In genomic region chr10:133347636-133348517, GRCh38 we compare ENCODE assay signal across 24 cellular contexts. TPM values are rescaled to one million over a fixed set of nuclear protein-coding genes. Genes with fewer than 3 reads are reported as not detected.
DNase-seq lines count a peak whose midpoint lies in the region; ATAC-seq and TF ChIP-seq lines count a peak whose summit lies in the region.
"Had no signal": no experiment of that assay in that cellular context is flagged by ENCODE, and none has a peak within 500 bp of the region (broad histone marks: within the 10 kb centered on the region; RNA-seq: fewer than 3 reads in every experiment).

No MANE protein-coding gene starts in this region.

- CTCF ChIA-PET in CD4-positive, alpha-beta memory T cell (lab: Charles Lee; ENCODE audit: partially characterized antibody) = no interaction called here

- POLR2A ChIA-PET in CD4-positive, alpha-beta memory T cell (lab: Charles Lee; ENCODE audit: partially characterized antibody) = interaction anchor here (1.1 to 1.7 kb wide), 2 partner anchors 9 to 11 kb away, joined by 5 read pairs; partner anchors contain the start of genes CALY and FUOM

- peak overlapping the region in 3 of 4 donors; percentile 28 to 68 (median 57) for H3K4me3 ChIP-seq in Peyer's patch
- H3K4me3 ChIP-seq in liver (ENCODE audit: low read depth in 1 of 3, low read length in 3 of 3) = peak overlapping the region; percentile 20 to 62 (median 51)
- H3K4me3 ChIP-seq in CD4-positive, alpha-beta memory T cell (ENCODE audit: low read length in 2 of 2) = no peak overlapping the region
- no peak overlapping the region for H3K4me3 ChIP-seq in tibial nerve
- H3K4me3 ChIP-seq: lung, SJCRH30, stomach had no signal

- intact Hi-C loops in CD4-positive, alpha-beta memory T cell (cut with micrococcal nuclease) = no loop called here

- TF ChIP-seq RAD21 in liver (IDR thresholded peaks at IDR 0.05) = peak; percentile 31 to 46

- no peaks in the 10 kb centered on the region for H3K27me3 ChIP-seq in Peyer's patch
- no peaks in the 10 kb centered on the region for H3K27me3 ChIP-seq in liver (ENCODE audit: control insufficient read depth in 4 of 4, insufficient read depth in 4 of 4, low read length in 3 of 4)
- H3K27me3 ChIP-seq in CD4-positive, alpha-beta memory T cell (ENCODE audit: insufficient read depth, low read length) = peaks cover 9% of the 10 kb centered on the region
- peaks cover 0 to 21% of the 10 kb centered on the region in 2 donors for H3K27me3 ChIP-seq in tibial nerve
- H3K27me3 ChIP-seq: SJCRH30 had no signal

- no peaks in the 10 kb centered on the region for H3K36me3 Mint-ChIP-seq in CD4-positive, alpha-beta memory T cell
- H3K36me3 Mint-ChIP-seq: type B pancreatic cell had no signal

- no peaks in the 10 kb centered on the region for H3K9me3 Mint-ChIP-seq in stimulated activated naive CD8-positive, alpha-beta T cell treated with anti-CD3 and anti-CD28 coated beads, Interleukin-15, amount 100 ng/mL, for 72 hours
- H3K9me3 Mint-ChIP-seq in CD4-positive, alpha-beta memory T cell = no peaks in the 10 kb centered on the region
- H3K9me3 Mint-ChIP-seq: type B pancreatic cell had no signal

- DNase-seq in HT-29 (ENCODE audit: low spot score) = peak; percentile 30
- DNase-seq in Peyer's patch = peak in 2 of 3 donors; percentile 84 to 88
- no peak for DNase-seq in stimulated activated naive CD8-positive, alpha-beta T cell treated with anti-CD3 and anti-CD28 coated beads, Interleukin-15, amount 100 ng/mL, for 72 hours
- no peak for DNase-seq in CD4-positive, alpha-beta memory T cell
- no peak for DNase-seq in tibial nerve (ENCODE audit: low spot score in 2 of 2)
- DNase-seq: activated CD4-positive, CD25-positive, alpha-beta regulatory T cell treated with anti-CD3 and anti-CD28 coated beads, Interleukin-2, amount 50 U/mL, for 72 hours; activated effector memory CD4-positive, alpha-beta T cell treated with anti-CD3 and anti-CD28 coated beads, Interleukin-2, amount 50 U/mL, for 16 hours; central memory CD4-positive, alpha-beta T cell; dermis blood vessel endothelial cell; IMR-90; islet precursor cell; NCI-H2081 treated with DMSO at 0.1 percent for 48 hours; nephron progenitor cell had no signal

- H3K4me3 Mint-ChIP-seq in stimulated activated naive CD8-positive, alpha-beta T cell treated with anti-CD3 and anti-CD28 coated beads, Interleukin-15, amount 100 ng/mL, for 72 hours = no peak overlapping the region
- no peak overlapping the region for H3K4me3 Mint-ChIP-seq in CD4-positive, alpha-beta memory T cell
- H3K4me3 Mint-ChIP-seq: nephron progenitor cell, type B pancreatic cell had no signal

- TF ChIP-seq EP300 in tibial nerve (IDR thresholded peaks at IDR 0.05) = no peak

- TF ChIP-seq CTCF in Peyer's patch (IDR thresholded peaks at IDR 0.05) = peak in 2 of 6 experiments; percentile 34 to 51
- TF ChIP-seq CTCF in liver (IDR thresholded peaks at IDR 0.05; ENCODE audit: low read depth, low read length, missing input control) = peak; percentile 11
- no peak for TF ChIP-seq CTCF in tibial nerve (IDR thresholded peaks at IDR 0.05)

- H3K4me1 ChIP-seq in Peyer's patch (peaks cover 0 to 21% (median 0%) of the 10 kb centered on the region in 4 donors), liver (ENCODE audit: control insufficient read depth in 4 of 4, insufficient read depth in 4 of 4, low read length in 3 of 4) (peaks cover 23 to 59% (median 47%) of the 10 kb centered on the region in 4 donors), tibial nerve (peaks cover 0 to 37% (median 5%) of the 10 kb centered on the region in 4 donors)
- H3K4me1 ChIP-seq in CD4-positive, alpha-beta memory T cell (ENCODE audit: insufficient read depth, low read length) = no peaks in the 10 kb centered on the region
- H3K4me1 ChIP-seq: SJCRH30 had no signal

- H3K9ac ChIP-seq in liver (ENCODE audit: low read depth in 1 of 2, low read length in 2 of 2) = peak overlapping the region in 1 of 2 donors; percentile 12

- H3K27ac ChIP-seq in Peyer's patch = peak overlapping the region in 3 of 4 donors; percentile 87 to 96 (median 90)
- peak overlapping the region; percentile 89 to 92 for H3K27ac ChIP-seq in liver (ENCODE audit: low read depth in 1 of 2, low read length in 2 of 2)
- no peak overlapping the region for H3K27ac ChIP-seq in CD4-positive, alpha-beta memory T cell (ENCODE audit: low read depth, low read length)
- H3K27ac ChIP-seq in tibial nerve = peak overlapping the region in 2 of 4 donors; percentile 29 to 73
- H3K27ac ChIP-seq: HL-60, SJCRH30, stomach had no signal

- no peaks in the 10 kb centered on the region for H3K4me1 Mint-ChIP-seq in stimulated activated naive CD8-positive, alpha-beta T cell treated with anti-CD3 and anti-CD28 coated beads, Interleukin-15, amount 100 ng/mL, for 72 hours
- H3K4me1 Mint-ChIP-seq in CD4-positive, alpha-beta memory T cell = peaks cover 0 to 3% (median under 1%) of the 10 kb centered on the region in 4 donors

- peaks cover 48% of the 10 kb centered on the region for H3K27me3 Mint-ChIP-seq in stimulated activated naive CD8-positive, alpha-beta T cell treated with anti-CD3 and anti-CD28 coated beads, Interleukin-15, amount 100 ng/mL, for 72 hours
- peaks cover 20 to 29% of the 10 kb centered on the region in 2 donors for H3K27me3 Mint-ChIP-seq in CD4-positive, alpha-beta memory T cell

- ATAC-seq in stimulated activated naive CD8-positive, alpha-beta T cell treated with anti-CD3 and anti-CD28 coated beads, Interleukin-15, amount 100 ng/mL, for 72 hours = no peak
- ATAC-seq: HCT116, Panc1, sciatic nerve had no signal

- no peaks in the 10 kb centered on the region for H3K9me3 ChIP-seq in Peyer's patch
- H3K9me3 ChIP-seq in liver (ENCODE audit: control insufficient read depth in 4 of 4, low read length in 3 of 4) = no peaks in the 10 kb centered on the region
- no peaks in the 10 kb centered on the region for H3K9me3 ChIP-seq in CD4-positive, alpha-beta memory T cell (ENCODE audit: control insufficient read depth in 1 of 2, low read length in 2 of 2)
- no peaks in the 10 kb centered on the region for H3K9me3 ChIP-seq in tibial nerve
- H3K9me3 ChIP-seq: SJCRH30, stomach had no signal

- no peak overlapping the region for H3K27ac Mint-ChIP-seq in stimulated activated naive CD8-positive, alpha-beta T cell treated with anti-CD3 and anti-CD28 coated beads, Interleukin-15, amount 100 ng/mL, for 72 hours
- no peak overlapping the region for H3K27ac Mint-ChIP-seq in CD4-positive, alpha-beta memory T cell
- H3K27ac Mint-ChIP-seq: nephron progenitor cell, type B pancreatic cell had no signal

- peaks cover 0 to 17% (median 0%) of the 10 kb centered on the region in 3 donors for H3K36me3 ChIP-seq in Peyer's patch
- no peaks in the 10 kb centered on the region for H3K36me3 ChIP-seq in liver (ENCODE audit: control insufficient read depth in 4 of 4, insufficient read depth in 3 of 4, low read depth in 1 of 4, low read length in 3 of 4)
- H3K36me3 ChIP-seq in CD4-positive, alpha-beta memory T cell (ENCODE audit: insufficient read depth, low read length) = no peaks in the 10 kb centered on the region
- no peaks in the 10 kb centered on the region for H3K36me3 ChIP-seq in tibial nerve
- H3K36me3 ChIP-seq: SJCRH30, stomach had no signal

- TF ChIP-seq POLR2A in Peyer's patch (IDR thresholded peaks at IDR 0.05) (peak; percentile 35 to 55), tibial nerve (IDR thresholded peaks at IDR 0.05) (no peak)

- 24% methylated on average over 17 of the region's 17 CpGs for WGBS in liver
- WGBS in tibial nerve, 2 donors = 36 to 45% methylated on average over 13 to 15 of the region's 17 CpGs

RNA-seq across cellular contexts. Expression of gene PRAP1, which starts 0.7 kb away (rescaled TPM):
- 25.0 and 36.5 TPM in 2 replicates for total RNA-seq in HT-29 (2014; rRNA removed; shearing (Covaris generic))
- total RNA-seq in Peyer's patch (1,000 to 10,000 TPM in 3 of 4 donors, 10 to 100 TPM in 1; 52.8 to 2,204 (median 1,384) TPM), liver (100 to 1,000 TPM in 1 of 2 donors, 10 to 100 TPM in 1; 60.8 to 174 TPM), tibial nerve (10 to 100 TPM in 3 of 4 donors, 1 to 10 TPM in 1; 9.8 to 29.4 (median 16.6) TPM)
- 100 to 1,000 TPM; 315 to 426 TPM for polyA plus RNA-seq in liver
- total RNA-seq in CD4-positive, alpha-beta memory T cell = not detected
- not detected for polyA plus RNA-seq in CD4-positive, alpha-beta memory T cell
- total RNA-seq: dermis blood vessel endothelial cell; IMR-90; M059J; SJCRH30; T-helper 1 cell treated with Interleukin-12 subunit alpha and Interleukin-12 subunit beta and Interleukin-4 antibody, amounts not matched to agents 30 ng/mL and 1 ng/mL, for 36 hours had no signal
- polyA plus RNA-seq: IMR-90, lung, stomach had no signal

RNA-seq across cellular contexts. Expression of gene FUOM, which starts 9.9 kb away (rescaled TPM):
- total RNA-seq in HT-29 (2014; rRNA removed; shearing (Covaris generic)) = 59.7 and 60.8 TPM in 2 replicates
- total RNA-seq in Peyer's patch (100 to 1,000 TPM in 3 of 4 donors, 10 to 100 TPM in 1; 88.3 to 214 (median 163) TPM), liver (10 to 100 TPM; 24.3 to 67.6 TPM), tibial nerve (10 to 100 TPM; 44.1 to 59.4 (median 49.3) TPM)
- 100 to 1,000 TPM; 124 to 194 TPM for polyA plus RNA-seq in liver
- 10 to 100 TPM; 17.1 to 18.1 TPM for total RNA-seq in CD4-positive, alpha-beta memory T cell
- 10 to 100 TPM; 15.6 to 16.3 TPM for polyA plus RNA-seq in CD4-positive, alpha-beta memory T cell
- total RNA-seq: SJCRH30 had no signal

RNA-seq across cellular contexts. Expression of gene CALY, which starts 11.2 kb away (rescaled TPM):
- total RNA-seq in HT-29 (2014; rRNA removed; shearing (Covaris generic)) = not detected in 2 replicates
- total RNA-seq in Peyer's patch (1 to 10 TPM in 2 of 4 donors, under 1 TPM in 1, not detected in 1; 0.88 to 1.6 (median 1.5) TPM), liver (not detected), tibial nerve (1 to 10 TPM in 2 of 4 donors, under 1 TPM in 1, not detected in 1; 0.60 to 4.4 (median 1.2) TPM)
- under 1 TPM in 1 of 2 donors, not detected in 1; 0.07 TPM for polyA plus RNA-seq in liver
- 1 to 10 TPM; 6.4 to 7.2 TPM for total RNA-seq in CD4-positive, alpha-beta memory T cell
- 1 to 10 TPM; 1.4 to 2.2 TPM for polyA plus RNA-seq in CD4-positive, alpha-beta memory T cell
- total RNA-seq: dermis blood vessel endothelial cell, IMR-90, lung, M059J, SJCRH30 had no signal
- polyA plus RNA-seq: lung had no signal

RNA-seq across cellular contexts. Expression of gene ECHS1, which starts 25.3 kb away (rescaled TPM):
- 160 and 179 TPM in 2 replicates for total RNA-seq in HT-29 (2014; rRNA removed; shearing (Covaris generic))
- 100 to 1,000 TPM in 3 of 4 donors, 10 to 100 TPM in 1; 87.5 to 211 (median 172) TPM for total RNA-seq in Peyer's patch
- total RNA-seq in liver = 100 to 1,000 TPM in 1 of 2 donors, 10 to 100 TPM in 1; 41.5 to 214 TPM
- polyA plus RNA-seq in liver = 100 to 1,000 TPM; 493 to 849 TPM
- 10 to 100 TPM; 29.7 to 30.6 TPM for total RNA-seq in CD4-positive, alpha-beta memory T cell
- polyA plus RNA-seq in CD4-positive, alpha-beta memory T cell = 100 to 1,000 TPM in 1 of 2 donors, 10 to 100 TPM in 1; 81.4 to 117 TPM
- 100 to 1,000 TPM in 1 of 4 donors, 10 to 100 TPM in 3; 70.5 to 104 (median 76.4) TPM for total RNA-seq in tibial nerve

RNA-seq across cellular contexts. Expression of gene PAOX, which starts 31.2 kb away (rescaled TPM):
- 4.7 and 5.6 TPM in 2 replicates for total RNA-seq in HT-29 (2014; rRNA removed; shearing (Covaris generic))
- 10 to 100 TPM; 19.8 to 53.7 (median 36.9) TPM for total RNA-seq in Peyer's patch
- 10 to 100 TPM in 1 of 2 donors, 1 to 10 TPM in 1; 4.8 to 17.5 TPM for total RNA-seq in liver
- polyA plus RNA-seq in liver = 10 to 100 TPM in 1 of 2 donors, 1 to 10 TPM in 1; 9.1 to 17.8 TPM
- total RNA-seq in CD4-positive, alpha-beta memory T cell = 1 to 10 TPM; 9.1 to 9.5 TPM
- 10 to 100 TPM in 1 of 2 donors, 1 to 10 TPM in 1; 7.6 to 10.3 TPM for polyA plus RNA-seq in CD4-positive, alpha-beta memory T cell
- total RNA-seq in tibial nerve = 10 to 100 TPM; 15.3 to 26.7 (median 18.4) TPM
- total RNA-seq: SJCRH30 had no signal

Comparison
In these comparisons a context has a peak if more than half of its experiments do, and no peak if none do; other contexts are left out.
1. DNase-seq: peak in HT-29 (single experiment) and Peyer's patch (2 of 3); none in stimulated activated naive CD8-positive, alpha-beta T cell treated with anti-CD3 and anti-CD28 coated beads, Interleukin-15, amount 100 ng/mL, for 72 hours (0 of 2), CD4-positive, alpha-beta memory T cell (0 of 5) and tibial nerve (0 of 2).
2. H3K4me3 ChIP-seq: peak in Peyer's patch (3 of 4) and liver (3 of 3); none in CD4-positive, alpha-beta memory T cell (0 of 2) and tibial nerve (0 of 4).
3. POLR2A ChIP-seq: peak in Peyer's patch (2 of 2); none in tibial nerve (0 of 2).
4. RNA of gene PRAP1, which starts 0.7 kb away (total RNA-seq): 52.8 to 2,204 TPM in Peyer's patch, 60.8 to 174 TPM in liver, 25.0 to 36.5 TPM in HT-29 and 9.8 to 29.4 TPM in tibial nerve; not detected in CD4-positive, alpha-beta memory T cell; every median in the first group is over 4 times any median in the second.